Comparison of ENCODE assay signal across 19 cellular contexts in genomic region chr15:101378879-101379278, GRCh38.
"Had no signal": no experiment of that assay in that cellular context is flagged by ENCODE, and none has a peak within 500 bp of the region (broad histone marks: within the 10 kb centered on the region; RNA-seq: fewer than 3 reads in every experiment).

No MANE protein-coding gene starts in this region.

- H3K27ac Mint-ChIP-seq: stimulated activated effector memory CD8-positive, alpha-beta T cell treated with anti-CD3 and anti-CD28 coated beads, Interleukin-12 subunit alpha, Interleukin-12 subunit beta, amount 100 ng/mL, for 72 hours had no signal

- H3K4me2 ChIP-seq: hepatocyte, smooth muscle cell had no signal

- H3K27me3 ChIP-seq: dorsolateral prefrontal cortex, hepatocyte, right atrium auricular region, transverse colon had no signal

- H3K79me2 ChIP-seq: hepatocyte had no signal

- H3K27me3 Mint-ChIP-seq: naive thymus-derived CD8-positive, alpha-beta T cell had no signal

- H3K4me3 ChIP-seq: dorsolateral prefrontal cortex, hepatocyte, mucosa of descending colon, right atrium auricular region, smooth muscle cell, stomach, thoracic aorta, transverse colon had no signal

- H2AFZ ChIP-seq: hepatocyte had no signal

- H3K36me3 Mint-ChIP-seq: naive thymus-derived CD8-positive, alpha-beta T cell; stimulated activated effector memory CD8-positive, alpha-beta T cell treated with anti-CD3 and anti-CD28 coated beads, Interleukin-12 subunit alpha, Interleukin-12 subunit beta, amount 100 ng/mL, for 72 hours had no signal

- H3K4me1 Mint-ChIP-seq: stimulated activated effector memory CD8-positive, alpha-beta T cell treated with anti-CD3 and anti-CD28 coated beads, Interleukin-12 subunit alpha, Interleukin-12 subunit beta, amount 100 ng/mL, for 72 hours had no signal

- H3K36me3 ChIP-seq: right atrium auricular region, thoracic aorta, transverse colon had no signal

- H3K4me3 Mint-ChIP-seq: stimulated activated effector memory CD8-positive, alpha-beta T cell treated with anti-CD3 and anti-CD28 coated beads, Interleukin-12 subunit alpha, Interleukin-12 subunit beta, amount 100 ng/mL, for 72 hours had no signal

- DNase-seq: cortex of kidney; dorsolateral prefrontal cortex; effector CD8-positive, alpha-beta T cell; foreskin melanocyte; head of caudate nucleus; mucosa of descending colon; posterior cingulate gyrus; stimulated activated CD4-positive, alpha-beta T cell treated with anti-CD3 and anti-CD28 coated beads, Interleukin-4, amount 100 ng/mL, for 1 hour; stimulated activated CD8-positive, alpha-beta memory T cell treated with anti-CD3 and anti-CD28 coated beads, Interleukin-4, amount 100 ng/mL, for 48 hours; stomach; substantia nigra; transverse colon had no signal

- H3K27ac ChIP-seq: dorsolateral prefrontal cortex, hepatocyte, right atrium auricular region, stomach, thoracic aorta, transverse colon had no signal

- H3K4me1 ChIP-seq: right atrium auricular region had no signal

- H3K9me3 ChIP-seq: mucosa of descending colon, right atrium auricular region, stomach, thoracic aorta, transverse colon had no signal

- ATAC-seq: left lobe of liver, mucosa of descending colon had no signal

- H3K9me3 Mint-ChIP-seq: naive thymus-derived CD8-positive, alpha-beta T cell; stimulated activated effector memory CD8-positive, alpha-beta T cell treated with anti-CD3 and anti-CD28 coated beads, Interleukin-12 subunit alpha, Interleukin-12 subunit beta, amount 100 ng/mL, for 72 hours had no signal
